ENCODE assay signal across 1 cellular context in the genomic region with DNA sequence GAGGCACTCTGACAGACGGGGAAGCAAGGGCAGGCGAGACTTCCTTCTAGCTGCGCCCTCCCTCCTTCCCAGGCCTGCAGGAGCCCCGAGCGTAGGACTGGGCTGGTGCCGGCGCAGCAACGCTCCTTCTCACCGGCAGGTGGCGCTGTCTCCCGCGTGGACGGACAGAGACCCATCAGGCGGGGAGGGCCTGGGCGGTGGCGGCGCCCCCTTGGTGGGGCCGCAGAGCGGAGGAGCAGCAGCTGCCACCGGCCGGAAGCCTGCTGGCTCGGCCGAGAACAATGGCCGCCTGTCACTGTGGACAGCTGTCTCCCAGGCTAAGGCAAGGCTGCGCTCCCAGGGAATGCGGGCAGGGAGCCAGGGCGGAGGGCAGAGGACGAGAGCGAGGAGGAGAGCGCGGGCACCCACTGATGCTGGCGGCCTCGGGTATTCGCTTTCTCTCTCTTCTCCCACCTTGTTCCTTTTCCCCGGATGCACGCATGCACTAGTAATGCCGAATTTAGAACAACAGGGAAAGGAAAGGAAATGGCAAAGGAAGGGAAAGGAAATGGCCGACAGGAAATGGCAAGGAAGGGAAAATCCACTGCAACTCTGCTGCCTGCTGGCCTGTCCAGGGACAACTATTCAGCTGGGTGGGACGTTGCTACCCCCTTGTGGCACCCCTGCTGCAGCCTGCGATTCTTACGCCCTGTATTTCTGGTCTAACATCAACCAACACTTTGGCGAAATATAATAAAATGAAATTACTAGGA.
A peak's percentile ranks its signal among the peaks of the same experiment; 100 is the strongest.
TF ChIP-seq lines count a peak whose summit lies in the region.

No MANE protein-coding gene starts in this region.

TF ChIP-seq in endothelial cell of umbilical vein, 7 proteins besides CTCF, POLR2A, EP300 and RAD21:
- TF ChIP-seq POLR2AphosphoS5 (IDR thresholded peaks at IDR 0.05; ENCODE audit: insufficient read depth, low read depth, low read length) (peak; percentile 76), MYC (IDR thresholded peaks at IDR 0.05; ENCODE audit: low read depth, low read length) (peak; percentile 65), JUN (IDR thresholded peaks at IDR 0.05; ENCODE audit: borderline replicate concordance, insufficient read depth, insufficient read length, low read depth) (peak; percentile 12), FOS (IDR thresholded peaks at IDR 0.05; ENCODE audit: borderline replicate concordance, insufficient read depth, low read length) (no peak)
TF ChIP-seq in endothelial cell of umbilical vein: peak in this region for 3.
